8 cellular contexts compared by ENCODE assay signal in genomic region chr4:7103599-7104365, GRCh38. TPM values are rescaled to one million over a fixed set of nuclear protein-coding genes. Genes with fewer than 3 reads are reported as not detected.
DNase-seq lines count a peak whose midpoint lies in the region; ATAC-seq, FAIRE-seq and TF ChIP-seq lines count a peak whose summit lies in the region.

No MANE protein-coding gene starts in this region.

- WGBS in K562 (ENCODE audit: insufficient coverage, low coverage, missing lambda C conversion rate), result 11% methylated on average over 22 of the region's 22 CpGs

- H3K27ac Mint-ChIP-seq in stimulated activated naive B cell treated with anti-CD40 and anti-IgM and Interleukin-4, amounts not matched to agents 10 μg/mL and 1 μg/mL and 100 μg/mL, for 72 hours, result peak overlapping the region; percentile 86

- H3K4me1 Mint-ChIP-seq in stimulated activated naive B cell treated with anti-CD40 and anti-IgM and Interleukin-4, amounts not matched to agents 10 μg/mL and 1 μg/mL and 100 μg/mL, for 72 hours, result peaks cover 11 to 21% of the 10 kb centered on the region in 2 donors

- peaks cover 17 to 30% of the 10 kb centered on the region in 2 experiments for H3K4me1 ChIP-seq in K562 (replicated peaks in 1 of 2; ENCODE audit: control insufficient read depth in 2 of 2, insufficient read depth in 2 of 2, low read length in 2 of 2)

- no peaks in the 10 kb centered on the region for H3K9me3 ChIP-seq in K562 (replicated peaks; ENCODE audit: control insufficient read depth, insufficient read depth, low read depth, low read length)

- DNase-seq in Ammon's horn (ENCODE audit: low spot score), result peak; percentile 84
- DNase-seq in HT-29 (ENCODE audit: low spot score), result peak; percentile 81
- DNase-seq in K562 (ENCODE audit: extremely low read depth in 1 of 4, low spot score in 3 of 4), result no peak
- DNase-seq in left lobe of liver (ENCODE audit: low spot score), result peak; percentile 85
- no peak for DNase-seq in stimulated activated naive B cell treated with anti-CD40 and anti-IgM and Interleukin-4, amounts not matched to agents 10 μg/mL and 1 μg/mL and 100 μg/mL, for 72 hours
- no peak for DNase-seq in foreskin melanocyte

- BruUV-seq in K562 (replicated peaks; lab: Mats Ljungman, UMichigan), result no TSS peak

- TF ChIP-seq POLR2A in K562 (conservative IDR thresholded peaks at IDR 0.05), result no peak

- no peak for TF ChIP-seq RAD21 in K562 (CRISPR knock-in tag; conservative IDR thresholded peaks at IDR 0.05 in 1 of 2, IDR thresholded peaks at IDR 0.05 in 1 of 2)

- no peak for FAIRE-seq in K562 (lab: Jason Lieb, UNC)

- POLR2A ChIA-PET in K562 (lab: Yijun Ruan, JAX), result interaction anchor here (0.5 to 1.4 kb wide), 4 partner anchors 9 to 31 kb away, joined by 3 to 4 read pairs (median 4); no protein-coding TSS in a partner anchor

- peak overlapping the region; percentile 82 for H3K4me2 ChIP-seq in K562 (ENCODE audit: insufficient read depth, low read length)

- peaks cover 6 to 16% of the 10 kb centered on the region in 2 donors for H3K27me3 Mint-ChIP-seq in stimulated activated naive B cell treated with anti-CD40 and anti-IgM and Interleukin-4, amounts not matched to agents 10 μg/mL and 1 μg/mL and 100 μg/mL, for 72 hours

- H3K27ac ChIP-seq in K562 (ENCODE audit: extremely low read depth, low read depth, low read length), result no peak overlapping the region

- H3K36me3 ChIP-seq in K562 (ENCODE audit: control insufficient read depth, insufficient read depth, low read length), result no peaks in the 10 kb centered on the region

- ATAC-seq in K562 (no peak), left lobe of liver (peak; percentile 58), GM18517 (IDR thresholded peaks at IDR 0.05; ENCODE audit: unreplicated experiment) (no peak), HG02588 (IDR thresholded peaks at IDR 0.05; ENCODE audit: unreplicated experiment) (no peak)
- ATAC-seq in stimulated activated naive B cell treated with anti-CD40 and anti-IgM and Interleukin-4, amounts not matched to agents 10 μg/mL and 1 μg/mL and 100 μg/mL, for 72 hours (replicated peaks), result no peak

- CTCF ChIA-PET in K562 (lab: Yijun Ruan, JAX; ENCODE audit: low intra/inter-chr PET ratio), result no interaction called here

- H3K36me3 Mint-ChIP-seq in stimulated activated naive B cell treated with anti-CD40 and anti-IgM and Interleukin-4, amounts not matched to agents 10 μg/mL and 1 μg/mL and 100 μg/mL, for 72 hours, result no peaks in the 10 kb centered on the region

- in situ Hi-C loops in K562 (cut with MboI), result no loop called here

- peaks cover 3% of the 10 kb centered on the region for H3K9me1 ChIP-seq in K562 (ENCODE audit: control insufficient read depth, insufficient read depth, low read length)

- intact Hi-C loops in K562 (cut with micrococcal nuclease), result no loop called here

- H2AFZ ChIP-seq in K562 (ENCODE audit: low read depth, low read length), result peak overlapping the region; percentile 78

- peak overlapping the region in 1 of 2 experiments; percentile 75; a peak in 3 of 4 replicates for H3K9ac ChIP-seq in K562 (ENCODE audit: insufficient read depth in 1 of 2, low read depth in 2 of 2, low read length in 2 of 2)

- H3K79me2 ChIP-seq in K562 (ENCODE audit: control insufficient read depth, insufficient read depth, low read length), result no peaks in the 10 kb centered on the region

- peaks cover 18 to 41% of the 10 kb centered on the region in 2 experiments for H3K27me3 ChIP-seq in K562 (ENCODE audit: control insufficient read depth in 2 of 2, insufficient read depth in 2 of 2, low read length in 2 of 2)

- peak overlapping the region; percentile 56 for H3K4me3 ChIP-seq in K562

- peak overlapping the region; percentile 92 to 96 for H3K4me3 Mint-ChIP-seq in stimulated activated naive B cell treated with anti-CD40 and anti-IgM and Interleukin-4, amounts not matched to agents 10 μg/mL and 1 μg/mL and 100 μg/mL, for 72 hours

- no peaks in the 10 kb centered on the region for H3K9me3 Mint-ChIP-seq in stimulated activated naive B cell treated with anti-CD40 and anti-IgM and Interleukin-4, amounts not matched to agents 10 μg/mL and 1 μg/mL and 100 μg/mL, for 72 hours

- no peak for TF ChIP-seq EP300 in K562 (IDR thresholded peaks at IDR 0.05; ENCODE audit: low read length)

- TF ChIP-seq CTCF in K562 (IDR thresholded peaks at IDR 0.05 in 2 of 3, conservative IDR thresholded peaks at IDR 0.05 in 1 of 3; ENCODE audit: insufficient read depth in 2 of 3, low read depth in 1 of 3, low read length in 3 of 3), result no peak

- H4K20me1 ChIP-seq in K562 (replicated peaks; ENCODE audit: control insufficient read depth, insufficient read depth, low read length), result peaks cover 6% of the 10 kb centered on the region

TF ChIP-seq in K562, 482 proteins besides CTCF, POLR2A, EP300 and RAD21:
- TF ChIP-seq SMARCA5 (IDR thresholded peaks at IDR 0.05) (peak; percentile 80; the same call in 1 of the 2 replicates), CTBP1 (IDR thresholded peaks at IDR 0.05; ENCODE audit: borderline replicate concordance) (peak; percentile 45; the same call in 1 of the 2 replicates), XRCC5 (IDR thresholded peaks at IDR 0.05; ENCODE audit: low read depth, low read length) (0 out of 2 replicates have a peak, but pooled peaks have one; percentile 18), L3MBTL2 (IDR thresholded peaks at IDR 0.05) (0 out of 2 replicates have a peak, but pooled peaks have one; percentile 6), TFAP4 (CRISPR knock-in tag; IDR thresholded peaks at IDR 0.05; ENCODE audit: borderline replicate concordance) (peak; percentile 3; the same call in 1 of the 2 replicates), NFIC (IDR thresholded peaks at IDR 0.05) (peak; percentile 69), ZC3H4 (CRISPR knock-in tag; IDR thresholded peaks at IDR 0.05; ENCODE audit: borderline replicate concordance) (no peak)
- TF ChIP-seq, protein P1, sequence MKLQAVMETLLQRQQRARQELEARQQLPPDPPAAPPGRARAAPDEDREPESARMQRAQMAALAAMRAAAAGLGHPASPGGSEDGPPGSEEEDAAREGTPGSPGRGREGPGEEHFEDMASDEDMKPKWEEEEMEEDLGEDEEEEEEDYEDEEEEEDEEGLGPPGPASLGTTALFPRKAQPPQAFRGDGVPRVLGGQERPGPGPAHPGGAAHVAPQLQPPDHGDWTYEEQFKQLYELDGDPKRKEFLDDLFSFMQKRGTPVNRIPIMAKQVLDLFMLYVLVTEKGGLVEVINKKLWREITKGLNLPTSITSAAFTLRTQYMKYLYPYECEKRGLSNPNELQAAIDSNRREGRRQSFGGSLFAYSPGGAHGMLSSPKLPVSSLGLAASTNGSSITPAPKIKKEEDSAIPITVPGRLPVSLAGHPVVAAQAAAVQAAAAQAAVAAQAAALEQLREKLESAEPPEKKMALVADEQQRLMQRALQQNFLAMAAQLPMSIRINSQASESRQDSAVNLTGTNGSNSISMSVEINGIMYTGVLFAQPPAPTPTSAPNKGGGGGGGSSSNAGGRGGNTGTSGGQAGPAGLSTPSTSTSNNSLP (IDR thresholded peaks at IDR 0.05; ENCODE audit: borderline replicate concordance, low read depth, low read length), result no peak

RNA-seq across cellular contexts. Expression of gene GRPEL1, which starts 35.9 kb away (rescaled TPM):
- total RNA-seq in HT-29 (2014; rRNA removed; shearing (Covaris generic)), result 52.9 and 61.9 TPM in 2 replicates
- total RNA-seq in K562 (2011; cell fraction: chromatin; rRNA removed; ENCODE audit: low replicate concordance), result 36.2 and 43.9 TPM in 2 replicates
- 32.4 and 37.0 TPM in 2 replicates for total RNA-seq in K562 (2011; cell fraction: nucleolus; rRNA removed)
- 41.4 and 49.8 TPM in 2 replicates for total RNA-seq in K562 (2011; cell fraction: nucleoplasm; rRNA removed)
- total RNA-seq in K562 (2014; rRNA removed), result 72.5 and 99.5 TPM in 2 replicates
- 86.6 and 90.2 TPM in 2 replicates for total RNA-seq in K562 (2014; rRNA removed; fragmentation: Illumina TruSeq; extraction: Trizol)
- 77.4 and 84.4 TPM in 2 replicates for total RNA-seq in K562 (2015; rRNA removed; fragmentation: Illumina TruSeq; extraction: Trizol)
- total RNA-seq in K562 (2021), result 59.7 and 63.7 TPM in 2 replicates
- 34.9 and 43.4 TPM in 2 replicates for polyA plus RNA-seq in K562 (2011; rRNA removed)
- polyA plus RNA-seq in K562 (2011; cell fraction: cytosol; rRNA removed), result 16.6 and 26.2 TPM in 2 replicates
- polyA plus RNA-seq in K562 (2011; cell fraction: nucleus; rRNA removed), result 16.0 and 19.8 TPM in 2 replicates
- polyA plus RNA-seq in K562 (2012), result 23.4 and 48.5 TPM in 2 replicates
- 87.3 and 88.7 TPM in 2 replicates for polyA plus RNA-seq in K562 (2014; fragmentation: Illumina TruSeq; extraction: Trizol)
- polyA plus RNA-seq in K562 (2014; fragmentation: Nextera tagmentation; extraction: Ambion mirVana), result 100 to 1,000 TPM; 125 to 192 TPM
- polyA plus RNA-seq in K562 (2014; rRNA removed), result 64.3 and 65.9 TPM in 2 replicates
- 59.1 and 61.5 TPM in 2 replicates for polyA minus RNA-seq in K562 (2011; rRNA and poly(A)+ RNA removed)
- 21.3 and 24.2 TPM in 2 replicates for polyA minus RNA-seq in K562 (2011; cell fraction: cytosol; rRNA and poly(A)+ RNA removed)
- polyA minus RNA-seq in K562 (2011; cell fraction: nucleus; rRNA and poly(A)+ RNA removed), result 18.3 and 25.0 TPM in 2 replicates
- 37.3 TPM for total RNA-seq in left lobe of liver

Comparison
In these comparisons a context has a peak if more than half of its experiments do, and no peak if none do; other contexts are left out.
1. DNase-seq: peak in Ammon's horn (single experiment), HT-29 (single experiment) and left lobe of liver (single experiment); none in K562 (0 of 4), stimulated activated naive B cell treated with anti-CD40 and anti-IgM and Interleukin-4, amounts not matched to agents 10 μg/mL and 1 μg/mL and 100 μg/mL, for 72 hours (single experiment) and foreskin melanocyte (single experiment).